Comparison of ENCODE assay signal across 11 cellular contexts in the genomic region with DNA sequence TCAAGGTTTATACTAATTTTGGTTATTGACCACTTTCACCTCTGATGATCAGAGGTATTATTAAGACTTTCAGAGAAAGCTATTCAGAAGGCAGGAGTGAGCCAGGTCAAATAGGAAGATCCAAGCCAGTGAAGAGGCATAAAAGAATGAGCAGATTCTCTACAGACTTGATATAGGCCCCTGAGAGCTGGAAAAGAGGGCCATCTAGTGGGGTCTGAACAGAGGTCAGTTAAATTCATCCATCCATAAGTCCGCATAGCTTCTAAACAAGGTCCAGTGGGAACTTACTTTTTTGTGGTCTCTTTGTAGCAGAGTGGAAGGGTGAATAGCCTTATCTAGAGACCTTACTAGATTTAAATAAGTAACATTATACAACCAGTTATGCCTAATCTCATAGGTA.
DNase-seq lines count a peak whose midpoint lies in the region; ATAC-seq, FAIRE-seq and TF ChIP-seq lines count a peak whose summit lies in the region.
"Had no signal": no experiment of that assay in that cellular context is flagged by ENCODE, and none has a peak within 500 bp of the region (broad histone marks: within the 10 kb centered on the region; RNA-seq: fewer than 3 reads in every experiment).

No MANE protein-coding gene starts in this region.

- H3K27ac ChIP-seq in K562 (ENCODE audit: extremely low read depth, low read depth, low read length) (no peak overlapping the region), mesenchymal stem cell (ENCODE audit: low read length, poor library complexity, severe bottlenecking) (no peak overlapping the region)
- H3K27ac ChIP-seq: skin epidermis, testis had no signal

- H3K9me3 ChIP-seq in K562 (replicated peaks; ENCODE audit: control insufficient read depth, insufficient read depth, low read depth, low read length) (no peaks in the 10 kb centered on the region), mesenchymal stem cell (ENCODE audit: control insufficient read depth, low read length) (no peaks in the 10 kb centered on the region)
- H3K9me3 ChIP-seq: testis had no signal

- no peaks in the 10 kb centered on the region for H3K79me2 ChIP-seq in K562 (ENCODE audit: control insufficient read depth, insufficient read depth, low read length)

- no peak for FAIRE-seq in K562 (lab: Jason Lieb, UNC)

- WGBS in K562 (ENCODE audit: insufficient coverage, low coverage, missing lambda C conversion rate): 25% methylated on average over 1 of the region's 1 CpG
- no CpG with 5 or more reads among the region's 1 CpG for WGBS in mesenchymal stem cell

- no peaks in the 10 kb centered on the region for H3K4me1 ChIP-seq in K562 (replicated peaks in 1 of 2; ENCODE audit: control insufficient read depth in 2 of 2, insufficient read depth in 2 of 2, low read length in 2 of 2)
- H3K4me1 ChIP-seq in mesenchymal stem cell (ENCODE audit: control insufficient read depth, insufficient read depth, low read depth, low read length): no peaks in the 10 kb centered on the region
- H3K4me1 ChIP-seq: testis had no signal

- TF ChIP-seq POLR2A in K562 (conservative IDR thresholded peaks at IDR 0.05): no peak

- CTCF ChIA-PET in K562 (lab: Yijun Ruan, JAX; ENCODE audit: low intra/inter-chr PET ratio): no interaction called here

- H2BK12ac ChIP-seq in mesenchymal stem cell (ENCODE audit: low read length in 2 of 2): no peak overlapping the region

- no peak overlapping the region for H2BK120ac ChIP-seq in mesenchymal stem cell (ENCODE audit: low read depth, low read length)

- H2BK15ac ChIP-seq in mesenchymal stem cell (ENCODE audit: low read depth, poor library complexity, severe bottlenecking): no peak overlapping the region

- no peak for TF ChIP-seq EP300 in K562 (IDR thresholded peaks at IDR 0.05; ENCODE audit: low read length)

- H3K4me2 ChIP-seq in K562 (ENCODE audit: insufficient read depth, low read length) (no peak overlapping the region), mesenchymal stem cell (ENCODE audit: low read length, poor library complexity, severe bottlenecking) (no peak overlapping the region)

- in situ Hi-C loops in K562 (cut with MboI): no loop called here

- H3K9ac ChIP-seq in K562 (ENCODE audit: insufficient read depth in 1 of 2, low read depth in 2 of 2, low read length in 2 of 2) (no peak overlapping the region), mesenchymal stem cell (ENCODE audit: low read length) (no peak overlapping the region)

- peak in 2 of 3 experiments; percentile 15 to 22; a peak in 1 of 6 replicates for TF ChIP-seq CTCF in K562 (IDR thresholded peaks at IDR 0.05 in 2 of 3, conservative IDR thresholded peaks at IDR 0.05 in 1 of 3; ENCODE audit: insufficient read depth in 2 of 3, low read depth in 1 of 3, low read length in 3 of 3)

- BruUV-seq in K562 (replicated peaks; lab: Mats Ljungman, UMichigan): no TSS peak

- ATAC-seq in K562 (0 out of 3 replicates have a peak, but pooled peaks have one; percentile 43), GM18873 (IDR thresholded peaks at IDR 0.05; ENCODE audit: low FRiP score, unreplicated experiment) (no peak)

- no peak overlapping the region for H3K14ac ChIP-seq in mesenchymal stem cell (ENCODE audit: low read length in 2 of 2)

- no peak overlapping the region for H4K91ac ChIP-seq in mesenchymal stem cell (ENCODE audit: low read length)

- no peaks in the 10 kb centered on the region for H3K36me3 ChIP-seq in K562 (ENCODE audit: control insufficient read depth, insufficient read depth, low read length)
- no peaks in the 10 kb centered on the region for H3K36me3 ChIP-seq in mesenchymal stem cell (ENCODE audit: control insufficient read depth in 1 of 2, insufficient read depth in 2 of 2, low read depth in 1 of 2, low read length in 2 of 2)

- no peak overlapping the region for H3K4ac ChIP-seq in mesenchymal stem cell (ENCODE audit: low read depth in 1 of 2, low read length in 2 of 2)

- H2AFZ ChIP-seq in K562 (ENCODE audit: low read depth, low read length) (no peak overlapping the region), mesenchymal stem cell (ENCODE audit: low read depth, low read length) (no peak overlapping the region)

- H4K20me1 ChIP-seq in K562 (replicated peaks; ENCODE audit: control insufficient read depth, insufficient read depth, low read length): no peaks in the 10 kb centered on the region

- intact Hi-C loops in K562 (cut with micrococcal nuclease): no loop called here

- H4K8ac ChIP-seq in mesenchymal stem cell (ENCODE audit: low read length): no peak overlapping the region

- peak; percentile 39 to 55 for TF ChIP-seq RAD21 in K562 (CRISPR knock-in tag; conservative IDR thresholded peaks at IDR 0.05 in 1 of 2, IDR thresholded peaks at IDR 0.05 in 1 of 2)

- no peak overlapping the region for H2AK5ac ChIP-seq in mesenchymal stem cell (ENCODE audit: low read length, severe bottlenecking)

- no peak overlapping the region for H3K23ac ChIP-seq in mesenchymal stem cell (ENCODE audit: low read length in 2 of 2)

- H3K4me3 ChIP-seq in K562 (no peak overlapping the region), mesenchymal stem cell (ENCODE audit: insufficient read depth in 1 of 2, low read depth in 1 of 2, low read length in 2 of 2) (no peak overlapping the region)
- H3K4me3 ChIP-seq: skin epidermis, testis had no signal

- POLR2A ChIA-PET in K562 (lab: Yijun Ruan, JAX): no interaction called here

- H3K27me3 ChIP-seq in K562 (ENCODE audit: control insufficient read depth in 2 of 2, insufficient read depth in 2 of 2, low read length in 2 of 2) (no peaks in the 10 kb centered on the region), mesenchymal stem cell (ENCODE audit: control insufficient read depth in 1 of 2, insufficient read depth in 1 of 2, low read length in 2 of 2) (no peaks in the 10 kb centered on the region)
- H3K27me3 ChIP-seq: testis had no signal

- no peak overlapping the region for H2BK5ac ChIP-seq in mesenchymal stem cell (ENCODE audit: low read depth, low read length, poor library complexity, severe bottlenecking)

- H3K9me1 ChIP-seq in K562 (ENCODE audit: control insufficient read depth, insufficient read depth, low read length): no peaks in the 10 kb centered on the region

- H3K18ac ChIP-seq in mesenchymal stem cell (ENCODE audit: low read depth in 1 of 2, low read length in 2 of 2): no peak overlapping the region

- DNase-seq in DMS153 treated with DMSO at 0.1 percent for 48 hours (lab: John Stamatoyannopoulos, UW; ENCODE audit: unreplicated experiment) (peak; percentile 18), NAMALWA (ENCODE audit: low spot score) (peak; percentile 16), K562 (ENCODE audit: extremely low read depth in 1 of 4, low spot score in 3 of 4) (peak in 3 of 4 experiments; percentile 3 to 12 (median 5)), mesenchymal stem cell (peak; percentile 31), AML-193 (lab: John Stamatoyannopoulos, UW) (no peak)
- no peak for DNase-seq in activated T-cell treated with anti-CD3 and anti-CD28 coated beads, Interleukin-2, amount 50 U/mL, for 48 hours
- DNase-seq in activated T-cell treated with anti-CD3 and anti-CD28 coated beads, Interleukin-2, amount 50 U/mL, for 1 hour: no peak
- DNase-seq: NCI-H2107, testis had no signal

- no peaks in the 10 kb centered on the region for H3K79me1 ChIP-seq in mesenchymal stem cell (replicated peaks; ENCODE audit: low read length, poor library complexity, severe bottlenecking)

TF ChIP-seq in K562, 482 proteins besides CTCF, POLR2A, EP300 and RAD21:
- TF ChIP-seq, protein P1, sequence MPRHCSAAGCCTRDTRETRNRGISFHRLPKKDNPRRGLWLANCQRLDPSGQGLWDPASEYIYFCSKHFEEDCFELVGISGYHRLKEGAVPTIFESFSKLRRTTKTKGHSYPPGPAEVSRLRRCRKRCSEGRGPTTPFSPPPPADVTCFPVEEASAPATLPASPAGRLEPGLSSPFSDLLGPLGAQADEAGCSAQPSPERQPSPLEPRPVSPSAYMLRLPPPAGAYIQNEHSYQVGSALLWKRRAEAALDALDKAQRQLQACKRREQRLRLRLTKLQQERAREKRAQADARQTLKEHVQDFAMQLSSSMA (CRISPR knock-in tag; IDR thresholded peaks at IDR 0.05): no peak
- TF ChIP-seq FOXA1 (IDR thresholded peaks at IDR 0.05; ENCODE audit: borderline replicate concordance) (no peak), HDAC3 (IDR thresholded peaks at IDR 0.05; ENCODE audit: borderline replicate concordance, partially characterized antibody) (no peak), CC2D1A (IDR thresholded peaks at IDR 0.05) (no peak), SETDB1 (IDR thresholded peaks at IDR 0.05; ENCODE audit: low read length) (no peak), RFX1 (IDR thresholded peaks at IDR 0.05) (no peak), DPF2 (IDR thresholded peaks at IDR 0.05) (no peak), SNRNP70 (optimal IDR thresholded peaks at IDR 0.05; ENCODE audit: low read depth, low read length) (no peak), ZNF324 (CRISPR knock-in tag; IDR thresholded peaks at IDR 0.05) (no peak), MEF2A (IDR thresholded peaks at IDR 0.05; ENCODE audit: control insufficient read depth, low read depth, low read length) (no peak), POLR3A (IDR thresholded peaks at IDR 0.05; ENCODE audit: borderline replicate concordance, extremely low read depth, insufficient read depth, insufficient read length) (no peak), SRSF7 (optimal IDR thresholded peaks at IDR 0.05; ENCODE audit: low read depth, low read length) (no peak), MIER1 (IDR thresholded peaks at IDR 0.05; ENCODE audit: low read depth) (no peak)

Comparison
In these comparisons a context has a peak if more than half of its experiments do, and no peak if none do; other contexts are left out.
1. DNase-seq: peak in DMS153 treated with DMSO at 0.1 percent for 48 hours (single experiment), NAMALWA (single experiment), K562 (3 of 4) and mesenchymal stem cell (single experiment); none in activated T-cell treated with anti-CD3 and anti-CD28 coated beads, Interleukin-2, amount 50 U/mL, for 48 hours (0 of 2), AML-193 (0 of 2) and activated T-cell treated with anti-CD3 and anti-CD28 coated beads, Interleukin-2, amount 50 U/mL, for 1 hour (single experiment).